In the genomic region with DNA sequence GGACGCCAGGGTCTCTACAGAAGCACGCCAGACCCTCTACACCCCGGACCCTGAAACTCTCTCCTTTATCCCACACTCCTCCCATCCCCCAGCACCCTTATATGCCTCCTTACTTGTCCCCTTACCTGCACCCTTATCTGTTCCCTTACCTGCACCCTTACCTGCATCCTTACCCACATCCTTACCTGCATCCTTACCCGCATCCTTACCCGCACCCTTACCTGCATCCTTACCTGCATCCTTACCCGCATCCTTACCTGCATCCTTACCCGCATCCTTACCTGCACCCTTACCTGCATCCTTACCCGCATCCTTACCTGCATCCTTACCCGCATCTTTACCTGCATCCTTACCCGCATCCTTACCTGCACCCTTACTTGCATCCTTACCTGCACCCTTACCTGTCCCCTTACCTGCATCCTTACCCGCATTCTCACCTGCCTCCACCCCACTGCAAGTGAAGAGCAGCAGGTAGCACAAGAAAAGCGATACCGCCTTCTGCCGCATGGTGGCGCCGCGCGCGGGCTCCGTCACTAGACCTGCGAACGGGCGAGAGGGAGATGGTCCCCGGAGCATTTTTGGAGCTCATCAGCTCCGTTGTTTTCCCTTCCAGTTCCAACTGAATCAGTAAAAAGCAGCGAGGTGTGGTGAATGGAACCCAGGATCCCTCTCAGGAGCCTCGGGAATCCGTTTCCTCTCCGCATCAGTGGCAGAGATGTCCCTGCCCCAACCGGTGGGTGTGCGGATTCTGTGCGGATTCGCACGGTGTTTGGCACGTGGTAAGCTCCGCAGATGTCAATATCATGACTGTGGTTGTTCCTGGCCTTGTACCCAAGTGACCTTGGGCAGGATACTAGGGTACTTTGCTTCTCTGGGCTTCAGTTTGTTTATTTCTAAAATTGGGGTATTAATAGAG, we compare ENCODE assay signal across 8 cellular contexts. TPM values are rescaled to one million over a fixed set of nuclear protein-coding genes. Genes with fewer than 3 reads are reported as not detected.
A peak's percentile ranks its signal among the peaks of the same experiment; 100 is the strongest.
DNase-seq lines count a peak whose midpoint lies in the region; ATAC-seq and TF ChIP-seq lines count a peak whose summit lies in the region.

No MANE protein-coding gene starts in this region.

- POLR2A ChIA-PET in AG04450 (lab: Yijun Ruan, JAX): interaction anchor here (0.8 to 1.4 kb wide), 3 partner anchors 57 to 161 kb away, joined by 3 to 4 read pairs (median 4); partner anchors contain the start of genes FAM76A and PPP1R8
- POLR2A ChIA-PET in activated CD8-positive, alpha-beta T cell treated with anti-CD3 and anti-CD28 coated beads, Interleukin-2, amount 10 ng/mL, durations not matched to agents 7 days and 5 days (lab: Charles Lee): interaction anchor here (1.1 to 3.0 kb wide), 3 partner anchors 57 to 161 kb away, joined by 3 to 11 read pairs (median 3); partner anchors contain the start of genes FAM76A and PPP1R8

- peak; percentile 36 for ATAC-seq in activated CD8-positive, alpha-beta T cell treated with anti-CD3 and anti-CD28 coated beads, Interleukin-2, amount 10 ng/mL, durations not matched to agents 7 days and 5 days
- no peak for ATAC-seq in GM18519 (IDR thresholded peaks at IDR 0.05; ENCODE audit: low FRiP score, unreplicated experiment)

- H3K9me3 Mint-ChIP-seq in activated CD8-positive, alpha-beta T cell treated with anti-CD3 and anti-CD28 coated beads, Interleukin-2, amount 10 ng/mL, durations not matched to agents 7 days and 5 days (ENCODE audit: insufficient read depth): no peaks in the 10 kb centered on the region

- no peak overlapping the region for H3K27ac ChIP-seq in AG04450 (ENCODE audit: low read depth, low read length)

- H3K27me3 Mint-ChIP-seq in activated CD8-positive, alpha-beta T cell treated with anti-CD3 and anti-CD28 coated beads, Interleukin-2, amount 10 ng/mL, durations not matched to agents 7 days and 5 days (ENCODE audit: low read depth): no peaks in the 10 kb centered on the region

- H3K36me3 Mint-ChIP-seq in activated CD8-positive, alpha-beta T cell treated with anti-CD3 and anti-CD28 coated beads, Interleukin-2, amount 10 ng/mL, durations not matched to agents 7 days and 5 days (ENCODE audit: low read depth): peaks cover 49% of the 10 kb centered on the region

- no peaks in the 10 kb centered on the region for H3K9me3 ChIP-seq in AG04450 (ENCODE audit: control insufficient read depth, insufficient read depth, low read length)

- no peak for DNase-seq in AG04450 (ENCODE audit: low read depth, low spot score)
- peak; percentile 32 for DNase-seq in NCI-H446 treated with DMSO at 0.1 percent for 48 hours (lab: John Stamatoyannopoulos, UW)
- peak; percentile 90 for DNase-seq in activated CD8-positive, alpha-beta T cell treated with anti-CD3 and anti-CD28 coated beads, Interleukin-2, amount 10 ng/mL, durations not matched to agents 7 days and 5 days
- DNase-seq in effector CD8-positive, alpha-beta T cell (lab: John Stamatoyannopoulos, UW): peak; percentile 80
- DNase-seq in midbrain (lab: John Stamatoyannopoulos, UW): peak; percentile 42
- DNase-seq in stimulated activated CD8-positive, alpha-beta memory T cell treated with anti-CD3 and anti-CD28 coated beads, Interleukin-15, amount 100 ng/mL, for 48 hours (ENCODE audit: low read depth in 2 of 2): peak; percentile 71 to 75

- peak; percentile 7 for TF ChIP-seq POLR2A in GM19099 (IDR thresholded peaks at IDR 0.05; ENCODE audit: extremely low read depth, insufficient read length, low read depth)

- H3K4me1 Mint-ChIP-seq in activated CD8-positive, alpha-beta T cell treated with anti-CD3 and anti-CD28 coated beads, Interleukin-2, amount 10 ng/mL, durations not matched to agents 7 days and 5 days (ENCODE audit: low read depth): peaks cover 57% of the 10 kb centered on the region

- peak overlapping the region; percentile 79 for H3K27ac Mint-ChIP-seq in activated CD8-positive, alpha-beta T cell treated with anti-CD3 and anti-CD28 coated beads, Interleukin-2, amount 10 ng/mL, durations not matched to agents 7 days and 5 days

- H3K4me3 Mint-ChIP-seq in activated CD8-positive, alpha-beta T cell treated with anti-CD3 and anti-CD28 coated beads, Interleukin-2, amount 10 ng/mL, durations not matched to agents 7 days and 5 days: peak overlapping the region; percentile 97

- TF ChIP-seq CTCF in AG04450 (IDR thresholded peaks at IDR 0.05; ENCODE audit: low read depth, low read length): peak; percentile 87

- peak overlapping the region; percentile 55 for H3K4me3 ChIP-seq in AG04450 (ENCODE audit: low read depth, low read length)

- no peaks in the 10 kb centered on the region for H3K27me3 ChIP-seq in AG04450 (ENCODE audit: control insufficient read depth, insufficient read depth, low read length)

- CTCF ChIA-PET in AG04450 (lab: Charles Lee): interaction anchor here (0.5 to 2.1 kb wide), 41 partner anchors 9 to 504 kb away, joined by 3 to 22 read pairs (median 4); partner anchors contain the start of genes FAM76A, PPP1R8 and STX12
- CTCF ChIA-PET in activated CD8-positive, alpha-beta T cell treated with anti-CD3 and anti-CD28 coated beads, Interleukin-2, amount 10 ng/mL, durations not matched to agents 7 days and 5 days (lab: Charles Lee): interaction anchor here (0.6 to 4.1 kb wide), 57 partner anchors 7 to 554 kb away, joined by 3 to 83 read pairs (median 5); partner anchors contain the start of genes AHDC1, FAM76A, PPP1R8 and STX12

RNA-seq across cellular contexts. Expression of gene IFI6, which starts 2.9 kb away (rescaled TPM):
- 26.8 and 29.6 TPM in 2 replicates for polyA plus RNA-seq in AG04450 (2011; rRNA removed)
- 6.4 and 9.5 TPM in 2 replicates for polyA minus RNA-seq in AG04450 (2011; rRNA and poly(A)+ RNA removed)
- 100 to 1,000 TPM; 271 to 272 TPM for total RNA-seq in activated CD8-positive, alpha-beta T cell treated with anti-CD3 and anti-CD28 coated beads, Interleukin-2, amount 10 ng/mL, durations not matched to agents 7 days and 5 days

RNA-seq across cellular contexts. Expression of gene FGR, which starts 34.1 kb away (rescaled TPM):
- polyA plus RNA-seq in AG04450 (2011; rRNA removed): not detected in 2 replicates
- not detected in 2 replicates for polyA minus RNA-seq in AG04450 (2011; rRNA and poly(A)+ RNA removed)
- total RNA-seq in activated CD8-positive, alpha-beta T cell treated with anti-CD3 and anti-CD28 coated beads, Interleukin-2, amount 10 ng/mL, durations not matched to agents 7 days and 5 days: under 1 TPM; 0.08 to 0.21 TPM

RNA-seq across cellular contexts. Expression of gene FAM76A, which starts 56.7 kb away (rescaled TPM):
- polyA plus RNA-seq in AG04450 (2011; rRNA removed): 4.1 and 4.9 TPM in 2 replicates
- polyA minus RNA-seq in AG04450 (2011; rRNA and poly(A)+ RNA removed): 8.0 and 11.2 TPM in 2 replicates
- 10 to 100 TPM; 14.6 to 17.5 TPM for total RNA-seq in activated CD8-positive, alpha-beta T cell treated with anti-CD3 and anti-CD28 coated beads, Interleukin-2, amount 10 ng/mL, durations not matched to agents 7 days and 5 days
